In genomic region chr4:123397276-123398150, GRCh38 we compare ENCODE assay signal across 1 cellular context.
A peak's percentile ranks its signal among the peaks of the same experiment; 100 is the strongest.
TF ChIP-seq lines count a peak whose summit lies in the region.

No MANE protein-coding gene starts in this region.

TF ChIP-seq in HepG2, 621 proteins besides CTCF, POLR2A, EP300 and RAD21 (continued from another document):
- TF ChIP-seq ZNF318 (CRISPR knock-in tag; IDR thresholded peaks at IDR 0.05) (no peak), FLYWCH1 (CRISPR knock-in tag; IDR thresholded peaks at IDR 0.05) (no peak), ONECUT2 (CRISPR knock-in tag; IDR thresholded peaks at IDR 0.05) (peak; percentile 82), FOXO1 (CRISPR knock-in tag; IDR thresholded peaks at IDR 0.05) (peak; percentile 75; the same call in 1 of the 2 replicates), CEBPB (IDR thresholded peaks at IDR 0.05; ENCODE audit: borderline replicate concordance, low read depth, low read length) (no peak), NCOA5 (CRISPR knock-in tag; IDR thresholded peaks at IDR 0.05) (no peak)
